34 cellular contexts compared by ENCODE assay signal in the genomic region with DNA sequence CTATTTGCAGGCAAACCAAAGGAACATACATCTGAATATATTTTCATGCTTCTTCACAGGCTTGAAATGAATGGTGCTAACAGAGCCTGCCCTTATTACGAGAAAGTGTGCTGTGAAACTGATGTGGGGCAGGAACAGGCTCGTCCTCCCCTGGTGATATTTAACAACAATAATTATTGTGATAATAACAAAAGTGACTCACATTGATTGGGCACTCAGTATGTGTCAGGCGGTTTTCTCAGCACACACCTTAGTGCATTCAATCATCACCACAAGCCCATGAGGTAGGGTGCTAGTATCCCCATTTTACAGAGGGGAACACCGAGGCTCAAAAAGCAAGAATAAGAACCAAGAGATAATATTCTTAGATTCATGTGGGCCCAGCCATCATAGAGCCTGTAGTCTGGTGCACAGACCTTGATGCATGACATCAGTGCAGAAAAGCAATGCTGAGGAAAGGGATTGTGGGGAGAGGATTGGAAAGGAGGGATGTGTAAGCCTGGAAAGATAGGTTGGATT.
"Had no signal": no experiment of that assay in that cellular context is flagged by ENCODE, and none has a peak within 500 bp of the region (broad histone marks: within the 10 kb centered on the region; RNA-seq: fewer than 3 reads in every experiment).

No MANE protein-coding gene starts in this region.

- H3K9me3 ChIP-seq: gastroesophageal sphincter, pancreas, psoas muscle, sigmoid colon, upper lobe of left lung had no signal

- H3K4me1 Mint-ChIP-seq: activated CD4-positive, alpha-beta T cell treated with anti-CD3 and anti-CD28 coated beads, Interleukin-2, amount 10 ng/mL, durations not matched to agents 24 days and 14 days; activated naive CD8-positive, alpha-beta T cell treated with anti-CD3 and anti-CD28 coated beads for 36 hours; naive thymus-derived CD4-positive, alpha-beta T cell; stimulated activated naive CD8-positive, alpha-beta T cell treated with anti-CD3 and anti-CD28 coated beads, Interleukin-15, amount 100 ng/mL, for 72 hours had no signal

- H3K4me3 ChIP-seq: gastroesophageal sphincter, hepatocyte, pancreas, psoas muscle, sigmoid colon, upper lobe of left lung had no signal

- H3K36me3 Mint-ChIP-seq: activated CD4-positive, alpha-beta memory T cell treated with anti-CD3 and anti-CD28 coated beads for 36 hours; activated naive CD8-positive, alpha-beta T cell treated with anti-CD3 and anti-CD28 coated beads for 36 hours; naive thymus-derived CD4-positive, alpha-beta T cell; stimulated activated effector memory CD8-positive, alpha-beta T cell treated with anti-CD3 and anti-CD28 coated beads, Interleukin-12 subunit alpha, Interleukin-12 subunit beta, amount 100 ng/mL, for 72 hours had no signal

- H3K27ac ChIP-seq: brain microvascular endothelial cell, gastroesophageal sphincter, hepatocyte, pancreas, psoas muscle, sigmoid colon, upper lobe of left lung, WERI-Rb-1 had no signal

- ATAC-seq: gastroesophageal sphincter; left colon; naive thymus-derived CD4-positive, alpha-beta T cell; pancreas; stimulated activated effector memory CD8-positive, alpha-beta T cell treated with anti-CD3 and anti-CD28 coated beads, Interleukin-12 subunit alpha, Interleukin-12 subunit beta, amount 100 ng/mL, for 72 hours; stimulated activated naive CD8-positive, alpha-beta T cell treated with anti-CD3 and anti-CD28 coated beads, Interleukin-15, amount 100 ng/mL, for 72 hours; T-helper 17 cell had no signal

- H3K27ac Mint-ChIP-seq: activated CD4-positive, alpha-beta memory T cell treated with anti-CD3 and anti-CD28 coated beads for 36 hours; activated CD4-positive, alpha-beta T cell treated with anti-CD3 and anti-CD28 coated beads, Interleukin-2, amount 10 ng/mL, durations not matched to agents 24 days and 14 days; activated naive CD4-positive, alpha-beta T cell treated with anti-CD3 and anti-CD28 coated beads for 36 hours; activated naive CD8-positive, alpha-beta T cell treated with anti-CD3 and anti-CD28 coated beads for 36 hours; activated T-helper 1 cell treated with anti-CD3 and anti-CD28 coated beads, Interleukin-12 subunit alpha, Interleukin-12 subunit beta, Interleukin-2, Interleukin-4 antibody, amounts not matched to agents 30 ng/mL and 10 ng/mL and 1 ng/mL, durations not matched to agents 14 hours and 24 hours and 36 hours; dendritic cell treated with granulocyte-macrophage colony-stimulating factor and Interleukin-4, amounts not matched to agents 40 ng/mL and 50 ng/mL, for 4 days; naive thymus-derived CD4-positive, alpha-beta T cell; stimulated activated effector memory CD8-positive, alpha-beta T cell treated with anti-CD3 and anti-CD28 coated beads, Interleukin-12 subunit alpha, Interleukin-12 subunit beta, amount 100 ng/mL, for 72 hours; stimulated activated naive CD8-positive, alpha-beta T cell treated with anti-CD3 and anti-CD28 coated beads, Interleukin-15, amount 100 ng/mL, for 72 hours; T-helper 17 cell had no signal

- H3K4me1 ChIP-seq: gastroesophageal sphincter, pancreas, psoas muscle, sigmoid colon, upper lobe of left lung had no signal

- FAIRE-seq: astrocyte, kidney, pancreas, small intestine had no signal

- H3K4me3 Mint-ChIP-seq: activated CD4-positive, alpha-beta memory T cell treated with anti-CD3 and anti-CD28 coated beads for 36 hours; activated CD4-positive, alpha-beta T cell treated with anti-CD3 and anti-CD28 coated beads, Interleukin-2, amount 10 ng/mL, durations not matched to agents 24 days and 14 days; activated naive CD4-positive, alpha-beta T cell treated with anti-CD3 and anti-CD28 coated beads for 36 hours; activated naive CD8-positive, alpha-beta T cell treated with anti-CD3 and anti-CD28 coated beads for 36 hours; activated T-helper 1 cell treated with anti-CD3 and anti-CD28 coated beads, Interleukin-12 subunit alpha, Interleukin-12 subunit beta, Interleukin-2, Interleukin-4 antibody, amounts not matched to agents 30 ng/mL and 10 ng/mL and 1 ng/mL, durations not matched to agents 14 hours and 24 hours and 36 hours; dendritic cell treated with granulocyte-macrophage colony-stimulating factor and Interleukin-4, amounts not matched to agents 40 ng/mL and 50 ng/mL, for 4 days; naive thymus-derived CD4-positive, alpha-beta T cell; stimulated activated effector memory CD8-positive, alpha-beta T cell treated with anti-CD3 and anti-CD28 coated beads, Interleukin-12 subunit alpha, Interleukin-12 subunit beta, amount 100 ng/mL, for 72 hours; stimulated activated naive CD8-positive, alpha-beta T cell treated with anti-CD3 and anti-CD28 coated beads, Interleukin-15, amount 100 ng/mL, for 72 hours; T-helper 17 cell had no signal

- H3K9me3 Mint-ChIP-seq: activated CD4-positive, alpha-beta memory T cell treated with anti-CD3 and anti-CD28 coated beads for 36 hours; activated CD4-positive, alpha-beta T cell treated with anti-CD3 and anti-CD28 coated beads, Interleukin-2, amount 10 ng/mL, durations not matched to agents 24 days and 14 days; activated naive CD4-positive, alpha-beta T cell treated with anti-CD3 and anti-CD28 coated beads for 36 hours; activated naive CD8-positive, alpha-beta T cell treated with anti-CD3 and anti-CD28 coated beads for 36 hours; activated T-helper 1 cell treated with anti-CD3 and anti-CD28 coated beads, Interleukin-12 subunit alpha, Interleukin-12 subunit beta, Interleukin-2, Interleukin-4 antibody, amounts not matched to agents 30 ng/mL and 10 ng/mL and 1 ng/mL, durations not matched to agents 14 hours and 24 hours and 36 hours; dendritic cell treated with granulocyte-macrophage colony-stimulating factor and Interleukin-4, amounts not matched to agents 40 ng/mL and 50 ng/mL, for 4 days; naive thymus-derived CD4-positive, alpha-beta T cell; stimulated activated effector memory CD8-positive, alpha-beta T cell treated with anti-CD3 and anti-CD28 coated beads, Interleukin-12 subunit alpha, Interleukin-12 subunit beta, amount 100 ng/mL, for 72 hours; stimulated activated naive CD8-positive, alpha-beta T cell treated with anti-CD3 and anti-CD28 coated beads, Interleukin-15, amount 100 ng/mL, for 72 hours had no signal

- DNase-seq: activated CD4-positive, alpha-beta memory T cell treated with anti-CD3 and anti-CD28 coated beads for 36 hours; activated CD4-positive, alpha-beta T cell treated with anti-CD3 and anti-CD28 coated beads, Interleukin-2, amount 10 ng/mL, durations not matched to agents 24 days and 14 days; activated CD4-positive, CD25-positive, alpha-beta regulatory T cell treated with anti-CD3 and anti-CD28 coated beads, Interleukin-2, amount 50 U/mL, for 72 hours; activated CD8-positive, alpha-beta memory T cell treated with anti-CD3 and anti-CD28 coated beads, Interleukin-2, amount 50 U/mL, for 4 hours; activated effector memory CD4-positive, alpha-beta T cell treated with anti-CD3 and anti-CD28 coated beads, Interleukin-2, amount 50 U/mL, for 16 hours; activated naive CD4-positive, alpha-beta T cell treated with anti-CD3 and anti-CD28 coated beads for 36 hours; activated naive CD8-positive, alpha-beta T cell treated with anti-CD3 and anti-CD28 coated beads for 36 hours; activated T-cell treated with anti-CD3 and anti-CD28 coated beads, Interleukin-2, amount 50 U/mL, for 1 hour; amniotic stem cell; brain microvascular endothelial cell; central memory CD4-positive, alpha-beta T cell; effector CD4-positive, alpha-beta T cell; kidney; left colon; midbrain; naive thymus-derived CD4-positive, alpha-beta T cell; nucleus accumbens; pancreas; psoas muscle; sigmoid colon; small intestine; stimulated activated CD4-positive, alpha-beta T cell treated with anti-CD3 and anti-CD28 coated beads, Interleukin-4, amount 100 ng/mL, for 24 hours; stimulated activated naive CD8-positive, alpha-beta T cell treated with anti-CD3 and anti-CD28 coated beads, Interleukin-15, amount 100 ng/mL, for 72 hours; substantia nigra; T-helper 17 cell; T1000; upper lobe of left lung; WERI-Rb-1 had no signal

- H3K27me3 Mint-ChIP-seq: stimulated activated naive CD8-positive, alpha-beta T cell treated with anti-CD3 and anti-CD28 coated beads, Interleukin-15, amount 100 ng/mL, for 72 hours had no signal

- H3K36me3 ChIP-seq: brain microvascular endothelial cell, gastroesophageal sphincter, pancreas, sigmoid colon, upper lobe of left lung, WERI-Rb-1 had no signal

- H3K27me3 ChIP-seq: brain microvascular endothelial cell, hepatocyte, pancreas, sigmoid colon, upper lobe of left lung had no signal
